8 cellular contexts compared by ENCODE assay signal in the genomic region with DNA sequence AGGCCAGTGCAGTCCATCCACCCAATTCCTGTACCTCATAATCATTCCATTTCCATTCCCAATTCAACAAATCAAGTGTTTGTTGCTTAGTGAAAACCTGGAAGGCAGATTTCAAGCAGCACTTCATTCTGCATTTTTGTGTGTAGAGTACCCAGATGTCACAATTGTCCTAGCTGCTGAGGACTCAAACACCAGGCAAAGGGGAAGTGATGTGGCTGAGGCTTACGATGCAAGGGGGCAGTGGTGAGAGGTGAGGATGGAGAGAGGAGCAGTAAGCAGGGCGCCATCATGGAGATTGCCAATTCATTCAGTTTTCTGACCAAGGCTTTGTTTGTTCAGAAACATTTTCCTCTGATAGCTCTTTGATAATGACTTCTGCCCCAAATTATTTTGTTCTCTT.
A peak's percentile ranks its signal among the peaks of the same experiment; 100 is the strongest.
DNase-seq lines count a peak whose midpoint lies in the region; ATAC-seq and TF ChIP-seq lines count a peak whose summit lies in the region.

No MANE protein-coding gene starts in this region.

- no peak for TF ChIP-seq CTCF in thyroid gland (IDR thresholded peaks at IDR 0.05)

- WGBS in thyroid gland, 2 donors: 75 to 76% methylated on average over 2 of the region's 2 CpGs

- ATAC-seq in HG02973 (IDR thresholded peaks at IDR 0.05; ENCODE audit: unreplicated experiment): no peak

- peak; percentile 41 for DNase-seq in NCI-H1436 (lab: John Stamatoyannopoulos, UW)
- DNase-seq in NCI-H1436 treated with DMSO at 0.1 percent for 48 hours (lab: John Stamatoyannopoulos, UW): no peak
- peak; percentile 59 for DNase-seq in NCI-H69 (lab: John Stamatoyannopoulos, UW)
- peak; percentile 22 for DNase-seq in dermis blood vessel endothelial cell
- peak in 1 of 2 donors; percentile 31 for DNase-seq in thyroid gland
- DNase-seq in NCI-H82 (lab: John Stamatoyannopoulos, UW): no peak
- DNase-seq in amygdala (lab: John Stamatoyannopoulos, UW): no peak

- H3K4me3 ChIP-seq in thyroid gland (replicated peaks in 1 of 3): no peak overlapping the region

- H3K9me3 ChIP-seq in thyroid gland: no peaks in the 10 kb centered on the region

- no peaks in the 10 kb centered on the region for H3K36me3 ChIP-seq in thyroid gland

- H3K27ac ChIP-seq in thyroid gland: peak overlapping the region; percentile 65 to 75 (median 69)

- H3K4me1 ChIP-seq in thyroid gland: peaks cover 12 to 16% of the 10 kb centered on the region in 2 donors

- intact Hi-C loops in thyroid gland (cut with DNase I): no loop called here

- no peak for TF ChIP-seq POLR2A in thyroid gland (IDR thresholded peaks at IDR 0.05)

- H3K27me3 ChIP-seq in thyroid gland: no peaks in the 10 kb centered on the region

Comparison
In these comparisons a context has a peak if more than half of its experiments do, and no peak if none do; other contexts are left out.
1. DNase-seq: peak in NCI-H1436 (single experiment), NCI-H69 (single experiment) and dermis blood vessel endothelial cell (single experiment); none in NCI-H1436 treated with DMSO at 0.1 percent for 48 hours (single experiment), NCI-H82 (single experiment) and amygdala (0 of 56).